8 cellular contexts compared by ENCODE assay signal in the genomic region with DNA sequence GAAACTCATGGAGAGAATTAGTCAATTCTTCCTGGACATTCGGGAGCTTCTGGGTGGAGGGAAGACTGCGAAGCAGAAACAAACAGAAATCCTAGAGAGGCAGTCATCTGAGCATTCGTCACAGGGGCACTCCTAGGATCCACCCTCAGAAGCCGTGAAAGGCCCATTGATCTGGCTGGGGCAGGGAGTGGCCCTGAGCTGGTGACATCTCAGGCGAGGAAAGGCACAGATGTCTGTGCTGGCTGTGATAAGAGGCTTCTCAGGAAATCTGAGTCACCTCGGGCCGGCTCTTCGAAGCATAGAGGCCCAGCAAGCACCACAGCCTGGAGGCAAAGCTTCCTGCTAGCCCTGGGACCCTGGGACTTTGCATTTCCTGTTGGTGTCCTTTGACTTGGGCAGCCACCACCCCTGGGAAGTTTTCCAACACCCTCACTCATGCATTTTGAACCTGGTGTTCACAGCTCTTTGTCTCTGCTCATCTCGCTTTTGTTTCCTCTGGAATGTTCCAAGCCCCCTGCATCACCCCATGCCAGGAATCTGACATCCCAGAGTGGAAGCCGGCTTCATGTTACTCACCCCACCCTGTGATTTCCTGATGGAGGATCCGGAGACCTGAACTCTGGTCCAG. TPM values are rescaled to one million over a fixed set of nuclear protein-coding genes. Genes with fewer than 3 reads are reported as not detected.
DNase-seq lines count a peak whose midpoint lies in the region; ATAC-seq and TF ChIP-seq lines count a peak whose summit lies in the region.

No MANE protein-coding gene starts in this region.

- DNase-seq in CD8-positive, alpha-beta memory T cell = no peak
- DNase-seq in OCI-M1 (lab: John Stamatoyannopoulos, UW) (peak; percentile 95), epithelial cell of esophagus (ENCODE audit: low read depth) (peak; percentile 74), midbrain (lab: John Stamatoyannopoulos, UW) (peak; percentile 75), NCI-H1694 treated with DMSO at 0.1 percent for 48 hours (lab: John Stamatoyannopoulos, UW) (no peak), immature natural killer cell (no peak)

- no peaks in the 10 kb centered on the region for H3K9me3 ChIP-seq in CD8-positive, alpha-beta memory T cell (ENCODE audit: low read length)

- H3K4me3 Mint-ChIP-seq in CD8-positive, alpha-beta memory T cell = no peak overlapping the region
- H3K4me3 Mint-ChIP-seq in immature natural killer cell = no peak overlapping the region

- ATAC-seq in HG03469 (IDR thresholded peaks at IDR 0.05; ENCODE audit: unreplicated experiment) (no peak), HG03342 (IDR thresholded peaks at IDR 0.05; ENCODE audit: unreplicated experiment) (no peak)

- no peaks in the 10 kb centered on the region for H3K27me3 Mint-ChIP-seq in CD8-positive, alpha-beta memory T cell
- peaks cover 0 to 2% (median 2%) of the 10 kb centered on the region in 3 donors for H3K27me3 Mint-ChIP-seq in immature natural killer cell (ENCODE audit: low read depth in 3 of 3)

- no peaks in the 10 kb centered on the region for H3K27me3 ChIP-seq in CD8-positive, alpha-beta memory T cell (ENCODE audit: insufficient read depth, low read length, poor library complexity, severe bottlenecking)

- no peaks in the 10 kb centered on the region for H3K4me1 ChIP-seq in CD8-positive, alpha-beta memory T cell (ENCODE audit: insufficient read depth, low read length)

- CTCF ChIA-PET in CD8-positive, alpha-beta memory T cell (lab: Charles Lee) = no interaction called here

- H3K9me3 Mint-ChIP-seq in CD8-positive, alpha-beta memory T cell = no peaks in the 10 kb centered on the region
- H3K9me3 Mint-ChIP-seq in immature natural killer cell = peaks cover 0 to 2% (median 0%) of the 10 kb centered on the region in 6 donors

- TF ChIP-seq CTCF in epithelial cell of esophagus (IDR thresholded peaks at IDR 0.05; ENCODE audit: insufficient read depth, low read depth, low read length, missing control alignments) = no peak

- no peak overlapping the region for H3K27ac Mint-ChIP-seq in CD8-positive, alpha-beta memory T cell
- H3K27ac Mint-ChIP-seq in immature natural killer cell = no peak overlapping the region

- H3K36me3 Mint-ChIP-seq in CD8-positive, alpha-beta memory T cell = peaks cover 14 to 30% (median 20%) of the 10 kb centered on the region in 3 donors
- H3K36me3 Mint-ChIP-seq in immature natural killer cell = peaks cover 10 to 46% (median 27%) of the 10 kb centered on the region in 3 donors

- H3K4me1 Mint-ChIP-seq in CD8-positive, alpha-beta memory T cell = peaks cover 0 to 3% (median 0%) of the 10 kb centered on the region in 3 donors
- H3K4me1 Mint-ChIP-seq in immature natural killer cell = peaks cover 0 to 10% of the 10 kb centered on the region in 2 donors

- peak overlapping the region; percentile 43 for H3K27ac ChIP-seq in CD8-positive, alpha-beta memory T cell (ENCODE audit: low read depth, low read length)

- POLR2A ChIA-PET in CD8-positive, alpha-beta memory T cell (lab: Charles Lee) = no interaction called here

- H3K36me3 ChIP-seq in CD8-positive, alpha-beta memory T cell (ENCODE audit: insufficient read depth, low read length) = peaks cover 4% of the 10 kb centered on the region

- H3K4me3 ChIP-seq in CD8-positive, alpha-beta memory T cell (ENCODE audit: low read length) = no peak overlapping the region
- no peak overlapping the region for H3K4me3 ChIP-seq in epithelial cell of esophagus (ENCODE audit: low read length)

RNA-seq across cellular contexts. Expression of a gene that starts 23.3 kb away (rescaled TPM):
- total RNA-seq in CD8-positive, alpha-beta memory T cell = 1 to 10 TPM; 1.8 to 2.7 TPM
- not detected for polyA plus RNA-seq in CD8-positive, alpha-beta memory T cell
- 1 to 10 TPM in 1 of 3 donors, under 1 TPM in 1, not detected in 1; 0.69 to 5.1 TPM for polyA plus RNA-seq in immature natural killer cell

Comparison
In these comparisons a context has a peak if more than half of its experiments do, and no peak if none do; other contexts are left out.
1. DNase-seq: peak in OCI-M1 (single experiment), epithelial cell of esophagus (single experiment) and midbrain (single experiment); none in CD8-positive, alpha-beta memory T cell (0 of 5), NCI-H1694 treated with DMSO at 0.1 percent for 48 hours (single experiment) and immature natural killer cell (0 of 3).